In genomic region chr18:4196358-4196757, GRCh38 we compare ENCODE assay signal across 24 cellular contexts.
"Had no signal": no experiment of that assay in that cellular context is flagged by ENCODE, and none has a peak within 500 bp of the region (broad histone marks: within the 10 kb centered on the region; RNA-seq: fewer than 3 reads in every experiment).

No MANE protein-coding gene starts in this region.

- H3K27ac ChIP-seq: ascending aorta, cardiac muscle cell, heart left ventricle, lower lobe of right lung, neural progenitor cell, right atrium auricular region, thoracic aorta, WERI-Rb-1 had no signal

- H3K4me3 ChIP-seq: ascending aorta, cardiac muscle cell, heart left ventricle, lower lobe of right lung, neural progenitor cell, right atrium auricular region, thoracic aorta had no signal

- H3K9me3 ChIP-seq: ascending aorta, heart left ventricle, lower lobe of right lung, right atrium auricular region, thoracic aorta had no signal

- H3K27me3 Mint-ChIP-seq: activated naive CD4-positive, alpha-beta T cell treated with anti-CD3 and anti-CD28 coated beads, Interleukin-2, amount 10 ng/mL, durations not matched to agents 7 days and 5 days; activated naive CD8-positive, alpha-beta T cell treated with anti-CD3 and anti-CD28 coated beads, Interleukin-2, amount 10 ng/mL, durations not matched to agents 7 days and 5 days; activated T-cell treated with anti-CD3 and anti-CD28 coated beads, Interleukin-2, amount 50 U/mL, for 24 hours; brain; effector memory CD8-positive, alpha-beta T cell had no signal

- H3K27me3 ChIP-seq: ascending aorta, cardiac muscle cell, neural progenitor cell, right atrium auricular region had no signal

- H3K4me1 Mint-ChIP-seq: activated naive CD4-positive, alpha-beta T cell treated with anti-CD3 and anti-CD28 coated beads, Interleukin-2, amount 10 ng/mL, durations not matched to agents 7 days and 5 days; activated naive CD8-positive, alpha-beta T cell treated with anti-CD3 and anti-CD28 coated beads, Interleukin-2, amount 10 ng/mL, durations not matched to agents 7 days and 5 days; natural killer cell had no signal

- H3K36me3 ChIP-seq: ascending aorta, cardiac muscle cell, heart left ventricle, lower lobe of right lung, neural progenitor cell, right atrium auricular region, thoracic aorta, WERI-Rb-1 had no signal

- H3K36me3 Mint-ChIP-seq: activated naive CD4-positive, alpha-beta T cell treated with anti-CD3 and anti-CD28 coated beads, Interleukin-2, amount 10 ng/mL, durations not matched to agents 7 days and 5 days; activated naive CD8-positive, alpha-beta T cell treated with anti-CD3 and anti-CD28 coated beads, Interleukin-2, amount 10 ng/mL, durations not matched to agents 7 days and 5 days; brain; neural progenitor cell had no signal

- H3K9me3 Mint-ChIP-seq: activated naive CD4-positive, alpha-beta T cell treated with anti-CD3 and anti-CD28 coated beads, Interleukin-2, amount 10 ng/mL, durations not matched to agents 7 days and 5 days; activated T-cell treated with anti-CD3 and anti-CD28 coated beads, Interleukin-2, amount 50 U/mL, for 24 hours; neural progenitor cell had no signal

- H3K4me1 ChIP-seq: ascending aorta, heart left ventricle, lower lobe of right lung, right atrium auricular region had no signal

- H3K27ac Mint-ChIP-seq: activated naive CD4-positive, alpha-beta T cell treated with anti-CD3 and anti-CD28 coated beads, Interleukin-2, amount 10 ng/mL, durations not matched to agents 7 days and 5 days; activated naive CD8-positive, alpha-beta T cell treated with anti-CD3 and anti-CD28 coated beads, Interleukin-2, amount 10 ng/mL, durations not matched to agents 7 days and 5 days; activated T-cell treated with anti-CD3 and anti-CD28 coated beads, Interleukin-2, amount 50 U/mL, for 24 hours; effector memory CD8-positive, alpha-beta T cell; natural killer cell; neural progenitor cell had no signal

- DNase-seq: activated CD4-positive, alpha-beta T cell treated with anti-CD3 and anti-CD28 coated beads for 48 hours; activated CD4-positive, alpha-beta T cell treated with anti-CD3 and anti-CD28 coated beads, Interleukin-2, amount 50 U/mL, for 48 hours; activated CD8-positive, alpha-beta memory T cell treated with anti-CD3 and anti-CD28 coated beads, Interleukin-2, amount 50 U/mL, for 4 hours; activated gamma-delta T cell; activated naive CD4-positive, alpha-beta T cell treated with anti-CD3 and anti-CD28 coated beads, Interleukin-2, amount 10 ng/mL, durations not matched to agents 7 days and 5 days; activated naive CD8-positive, alpha-beta T cell treated with anti-CD3 and anti-CD28 coated beads, Interleukin-2, amount 10 ng/mL, durations not matched to agents 7 days and 5 days; activated T-cell treated with anti-CD3 and anti-CD28 coated beads, Interleukin-2, amount 50 U/mL, for 24 hours; cortex of kidney; effector memory CD8-positive, alpha-beta T cell; heart left ventricle; lower lobe of right lung; mesenchymal stem cell; natural killer cell; occipital lobe; stimulated activated CD4-positive, alpha-beta T cell treated with anti-CD3 and anti-CD28 coated beads, Interleukin-2, amount 100 ng/mL, for 48 hours; stimulated activated naive CD4-positive, alpha-beta T cell treated with Interleukin-2 at 50 U/mL for 16 hours; trophoblast cell; WERI-Rb-1 had no signal

- H3K9ac ChIP-seq: neural progenitor cell had no signal

- H3K4me3 Mint-ChIP-seq: activated naive CD4-positive, alpha-beta T cell treated with anti-CD3 and anti-CD28 coated beads, Interleukin-2, amount 10 ng/mL, durations not matched to agents 7 days and 5 days; activated naive CD8-positive, alpha-beta T cell treated with anti-CD3 and anti-CD28 coated beads, Interleukin-2, amount 10 ng/mL, durations not matched to agents 7 days and 5 days; activated T-cell treated with anti-CD3 and anti-CD28 coated beads, Interleukin-2, amount 50 U/mL, for 24 hours; effector memory CD8-positive, alpha-beta T cell; natural killer cell; neural progenitor cell had no signal
